In the genomic region with DNA sequence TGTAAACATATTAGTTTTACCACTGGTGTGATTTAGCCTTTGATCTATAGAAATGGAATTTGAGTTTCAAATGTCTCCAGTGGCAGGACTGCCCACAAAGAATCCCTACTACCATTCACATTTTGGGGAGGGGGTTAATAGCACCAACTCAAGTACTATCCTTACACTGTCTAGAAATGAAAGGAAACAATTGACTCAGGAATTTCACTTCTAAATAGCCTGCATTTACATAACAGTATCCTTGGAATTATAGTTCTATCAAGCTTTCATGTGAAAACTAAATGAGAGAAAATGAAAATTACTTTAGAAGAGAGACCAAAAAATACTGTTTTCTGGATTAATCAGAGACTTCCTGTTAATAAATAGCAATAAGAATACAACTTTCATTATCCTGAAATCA, we compare ENCODE assay signal across 24 cellular contexts.
"Had no signal": no experiment of that assay in that cellular context is flagged by ENCODE, and none has a peak within 500 bp of the region (broad histone marks: within the 10 kb centered on the region; RNA-seq: fewer than 3 reads in every experiment).

No MANE protein-coding gene starts in this region.

- H3K9me3 ChIP-seq: colonic mucosa, esophagus muscularis mucosa, esophagus squamous epithelium, gastrocnemius medialis, gastroesophageal sphincter, heart left ventricle, heart right ventricle had no signal

- H3K27me3 ChIP-seq: colonic mucosa, gastrocnemius medialis had no signal

- H3K27ac ChIP-seq: colonic mucosa, coronary artery, dorsolateral prefrontal cortex, epithelial cell of prostate, esophagus muscularis mucosa, esophagus squamous epithelium, foreskin keratinocyte, gastrocnemius medialis, gastroesophageal sphincter, heart left ventricle, heart right ventricle had no signal

- ATAC-seq: effector memory CD8-positive, alpha-beta T cell; esophagus mucosa; foreskin keratinocyte; gastrocnemius medialis; gastroesophageal sphincter; heart left ventricle; heart right ventricle had no signal

- H3K4me3 Mint-ChIP-seq: effector memory CD8-positive, alpha-beta T cell; endodermal cell had no signal

- H3K9me3 Mint-ChIP-seq: effector memory CD8-positive, alpha-beta T cell had no signal

- H3K4me1 ChIP-seq: colonic mucosa, esophagus muscularis mucosa, esophagus squamous epithelium, foreskin keratinocyte, gastrocnemius medialis, gastroesophageal sphincter, heart left ventricle had no signal

- DNase-seq: colonic mucosa; cortex of kidney; dermis blood vessel endothelial cell; dorsolateral prefrontal cortex; effector CD4-positive, alpha-beta T cell; effector CD8-positive, alpha-beta T cell; effector memory CD4-positive, alpha-beta T cell; effector memory CD8-positive, alpha-beta T cell; endodermal cell; erythroblast; esophagus squamous epithelium; foreskin fibroblast; foreskin keratinocyte; foreskin melanocyte; gastrocnemius medialis; glutamatergic neuron; head of caudate nucleus; heart left ventricle; heart right ventricle had no signal

- H3K4me1 Mint-ChIP-seq: endodermal cell had no signal

- H3K4me3 ChIP-seq: colonic mucosa, coronary artery, dorsolateral prefrontal cortex, esophagus muscularis mucosa, esophagus squamous epithelium, gastrocnemius medialis, gastroesophageal sphincter, heart left ventricle, heart right ventricle had no signal

- H3K36me3 ChIP-seq: colonic mucosa, esophagus muscularis mucosa, esophagus squamous epithelium, gastrocnemius medialis, gastroesophageal sphincter, heart left ventricle, heart right ventricle had no signal

- H3K27ac Mint-ChIP-seq: effector memory CD8-positive, alpha-beta T cell; endodermal cell had no signal
